Comparison of ENCODE assay signal across 1 cellular context in genomic region chr13:89514534-89515312, GRCh38.
TF ChIP-seq lines count a peak whose summit lies in the region.

No MANE protein-coding gene starts in this region.

TF ChIP-seq in GM23338, 12 proteins besides CTCF, POLR2A, EP300 and RAD21 (continued from another document):
- TF ChIP-seq, protein P1, sequence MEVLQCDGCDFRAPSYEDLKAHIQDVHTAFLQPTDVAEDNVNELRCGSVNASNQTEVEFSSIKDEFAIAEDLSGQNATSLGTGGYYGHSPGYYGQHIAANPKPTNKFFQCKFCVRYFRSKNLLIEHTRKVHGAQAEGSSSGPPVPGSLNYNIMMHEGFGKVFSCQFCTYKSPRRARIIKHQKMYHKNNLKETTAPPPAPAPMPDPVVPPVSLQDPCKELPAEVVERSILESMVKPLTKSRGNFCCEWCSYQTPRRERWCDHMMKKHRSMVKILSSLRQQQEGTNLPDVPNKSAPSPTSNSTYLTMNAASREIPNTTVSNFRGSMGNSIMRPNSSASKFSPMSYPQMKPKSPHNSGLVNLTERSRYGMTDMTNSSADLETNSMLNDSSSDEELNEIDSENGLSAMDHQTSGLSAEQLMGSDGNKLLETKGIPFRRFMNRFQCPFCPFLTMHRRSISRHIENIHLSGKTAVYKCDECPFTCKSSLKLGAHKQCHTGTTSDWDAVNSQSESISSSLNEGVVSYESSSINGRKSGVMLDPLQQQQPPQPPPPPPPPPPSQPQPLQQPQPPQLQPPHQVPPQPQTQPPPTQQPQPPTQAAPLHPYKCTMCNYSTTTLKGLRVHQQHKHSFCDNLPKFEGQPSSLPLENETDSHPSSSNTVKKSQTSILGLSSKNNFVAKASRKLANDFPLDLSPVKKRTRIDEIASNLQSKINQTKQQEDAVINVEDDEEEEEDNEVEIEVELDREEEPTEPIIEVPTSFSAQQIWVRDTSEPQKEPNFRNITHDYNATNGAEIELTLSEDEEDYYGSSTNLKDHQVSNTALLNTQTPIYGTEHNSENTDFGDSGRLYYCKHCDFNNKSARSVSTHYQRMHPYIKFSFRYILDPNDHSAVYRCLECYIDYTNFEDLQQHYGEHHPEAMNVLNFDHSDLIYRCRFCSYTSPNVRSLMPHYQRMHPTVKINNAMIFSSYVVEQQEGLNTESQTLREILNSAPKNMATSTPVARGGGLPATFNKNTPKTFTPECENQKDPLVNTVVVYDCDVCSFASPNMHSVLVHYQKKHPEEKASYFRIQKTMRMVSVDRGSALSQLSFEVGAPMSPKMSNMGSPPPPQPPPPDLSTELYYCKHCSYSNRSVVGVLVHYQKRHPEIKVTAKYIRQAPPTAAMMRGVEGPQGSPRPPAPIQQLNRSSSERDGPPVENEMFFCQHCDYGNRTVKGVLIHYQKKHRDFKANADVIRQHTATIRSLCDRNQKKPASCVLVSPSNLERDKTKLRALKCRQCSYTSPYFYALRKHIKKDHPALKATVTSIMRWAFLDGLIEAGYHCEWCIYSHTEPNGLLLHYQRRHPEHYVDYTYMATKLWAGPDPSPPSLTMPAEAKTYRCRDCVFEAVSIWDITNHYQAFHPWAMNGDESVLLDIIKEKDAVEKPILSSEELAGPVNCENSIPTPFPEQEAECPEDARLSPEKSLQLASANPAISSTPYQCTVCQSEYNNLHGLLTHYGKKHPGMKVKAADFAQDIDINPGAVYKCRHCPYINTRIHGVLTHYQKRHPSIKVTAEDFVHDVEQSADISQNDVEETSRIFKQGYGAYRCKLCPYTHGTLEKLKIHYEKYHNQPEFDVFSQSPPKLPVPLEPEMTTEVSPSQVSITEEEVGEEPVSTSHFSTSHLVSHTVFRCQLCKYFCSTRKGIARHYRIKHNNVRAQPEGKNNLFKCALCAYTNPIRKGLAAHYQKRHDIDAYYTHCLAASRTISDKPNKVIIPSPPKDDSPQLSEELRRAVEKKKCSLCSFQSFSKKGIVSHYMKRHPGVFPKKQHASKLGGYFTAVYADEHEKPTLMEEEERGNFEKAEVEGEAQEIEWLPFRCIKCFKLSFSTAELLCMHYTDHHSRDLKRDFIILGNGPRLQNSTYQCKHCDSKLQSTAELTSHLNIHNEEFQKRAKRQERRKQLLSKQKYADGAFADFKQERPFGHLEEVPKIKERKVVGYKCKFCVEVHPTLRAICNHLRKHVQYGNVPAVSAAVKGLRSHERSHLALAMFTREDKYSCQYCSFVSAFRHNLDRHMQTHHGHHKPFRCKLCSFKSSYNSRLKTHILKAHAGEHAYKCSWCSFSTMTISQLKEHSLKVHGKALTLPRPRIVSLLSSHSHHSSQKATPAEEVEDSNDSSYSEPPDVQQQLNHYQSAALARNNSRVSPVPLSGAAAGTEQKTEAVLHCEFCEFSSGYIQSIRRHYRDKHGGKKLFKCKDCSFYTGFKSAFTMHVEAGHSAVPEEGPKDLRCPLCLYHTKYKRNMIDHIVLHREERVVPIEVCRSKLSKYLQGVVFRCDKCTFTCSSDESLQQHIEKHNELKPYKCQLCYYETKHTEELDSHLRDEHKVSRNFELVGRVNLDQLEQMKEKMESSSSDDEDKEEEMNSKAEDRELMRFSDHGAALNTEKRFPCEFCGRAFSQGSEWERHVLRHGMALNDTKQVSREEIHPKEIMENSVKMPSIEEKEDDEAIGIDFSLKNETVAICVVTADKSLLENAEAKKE (CRISPR knock-in tag; IDR thresholded peaks at IDR 0.05): peak; percentile 13; the same call in 1 of the 2 replicates
- no peak for TF ChIP-seq JUNB (IDR thresholded peaks at IDR 0.05; ENCODE audit: unreplicated experiment)
- no peak for TF ChIP-seq EZH2 (IDR thresholded peaks at IDR 0.05; ENCODE audit: low read depth, unreplicated experiment)
- no peak for TF ChIP-seq EZH2phosphoT487 (IDR thresholded peaks at IDR 0.05; ENCODE audit: unreplicated experiment)
- no peak for TF ChIP-seq ZNF114 (CRISPR knock-in tag; IDR thresholded peaks at IDR 0.05)
- TF ChIP-seq NANOG (IDR thresholded peaks at IDR 0.05; ENCODE audit: borderline replicate concordance): peak; percentile 48; the same call in 1 of the 2 replicates
